ENCODE assay signal across 9 cellular contexts in the genomic region with DNA sequence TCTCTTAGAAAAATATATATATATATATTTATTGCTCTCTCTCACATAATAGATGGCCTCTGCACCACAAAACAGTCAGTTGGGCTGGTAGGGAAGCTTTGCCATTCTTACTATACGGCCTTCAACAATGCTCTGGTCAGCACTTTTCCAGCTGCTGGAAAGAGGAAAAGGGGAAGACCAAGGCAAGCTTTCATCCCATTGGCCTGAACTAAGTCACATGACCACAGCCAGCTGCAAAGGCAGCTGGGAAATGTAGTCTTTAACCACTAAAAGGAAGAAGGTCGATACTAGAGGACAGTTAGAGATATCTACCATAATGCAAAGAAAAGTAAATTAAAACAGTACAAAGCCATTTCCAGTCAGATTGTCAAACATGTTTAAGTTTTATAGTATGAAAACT. TPM values are rescaled to one million over a fixed set of nuclear protein-coding genes. Genes with fewer than 3 reads are reported as not detected.
DNase-seq lines count a peak whose midpoint lies in the region; ATAC-seq, FAIRE-seq and TF ChIP-seq lines count a peak whose summit lies in the region.
"Had no signal": no experiment of that assay in that cellular context is flagged by ENCODE, and none has a peak within 500 bp of the region (broad histone marks: within the 10 kb centered on the region; RNA-seq: fewer than 3 reads in every experiment).

No MANE protein-coding gene starts in this region.

- H3K27me3 ChIP-seq in small intestine (ENCODE audit: control insufficient read depth in 2 of 2, insufficient read depth in 2 of 2, low read length in 2 of 2): no peaks in the 10 kb centered on the region
- H3K27me3 ChIP-seq: thyroid gland had no signal

- no peak for TF ChIP-seq CTCF in fibroblast of the aortic adventitia (IDR thresholded peaks at IDR 0.05; ENCODE audit: insufficient read depth, low read length)

- H3K36me3 ChIP-seq in small intestine (ENCODE audit: control insufficient read depth in 2 of 2, insufficient read depth in 2 of 2, low read length in 2 of 2): no peaks in the 10 kb centered on the region
- H3K36me3 ChIP-seq: thyroid gland had no signal

- H3K4me1 ChIP-seq in small intestine (ENCODE audit: control insufficient read depth in 2 of 2, insufficient read depth in 1 of 2, low read depth in 1 of 2, low read length in 1 of 2): no peaks in the 10 kb centered on the region
- H3K4me1 ChIP-seq: thyroid gland had no signal

- ATAC-seq in HG03439 (IDR thresholded peaks at IDR 0.05; ENCODE audit: unreplicated experiment): no peak
- ATAC-seq in HG03139 (IDR thresholded peaks at IDR 0.05; ENCODE audit: unreplicated experiment): no peak
- ATAC-seq in HG03097 (IDR thresholded peaks at IDR 0.05; ENCODE audit: low FRiP score, unreplicated experiment): no peak

- WGBS in small intestine, 3 donors: 45 to 52% (median 51%) methylated on average over 2 of the region's 2 CpGs

- FAIRE-seq in H54 (lab: Jason Lieb, UNC) (peak; percentile 99), small intestine (lab: Jason Lieb, UNC) (no peak)

- peak; percentile 66 for DNase-seq in AG08395 (ENCODE audit: low spot score)
- peak; percentile 81 for DNase-seq in H54 (ENCODE audit: insufficient read length, low spot score)
- DNase-seq in RPMI7951 (ENCODE audit: low read depth): peak; percentile 62
- peak; percentile 47 for DNase-seq in fibroblast of the aortic adventitia (ENCODE audit: low read depth)
- peak; percentile 53 for DNase-seq in small intestine

- TF ChIP-seq POLR2A in H54 (IDR thresholded peaks at IDR 0.05; ENCODE audit: low read depth, low read length): no peak

- H3K4me3 ChIP-seq in fibroblast of the aortic adventitia (ENCODE audit: low read depth, low read length) (no peak overlapping the region), small intestine (ENCODE audit: low read depth in 1 of 2, low read length in 2 of 2) (no peak overlapping the region)
- H3K4me3 ChIP-seq: thyroid gland had no signal

- no peaks in the 10 kb centered on the region for H3K9me3 ChIP-seq in small intestine (ENCODE audit: control insufficient read depth, low read depth)
- H3K9me3 ChIP-seq: thyroid gland had no signal

- H3K27ac ChIP-seq in small intestine (ENCODE audit: low read depth in 1 of 2, low read length in 1 of 2): no peak overlapping the region
- H3K27ac ChIP-seq: thyroid gland had no signal

RNA-seq across cellular contexts. Expression of a gene that starts 58.4 kb away (rescaled TPM):
- 1.5 and 1.8 TPM in 2 replicates for total RNA-seq in RPMI7951 (2014; rRNA removed; shearing (Covaris generic))
- total RNA-seq in fibroblast of the aortic adventitia (ENCODE audit: low replicate concordance): 10.0 and 12.2 TPM in 2 replicates
- 10 to 100 TPM in 1 of 3 donors, 1 to 10 TPM in 2; 2.9 to 22.1 (median 4.1) TPM for polyA plus RNA-seq in small intestine
